ENCODE assay signal across 1 cellular context in the genomic region with DNA sequence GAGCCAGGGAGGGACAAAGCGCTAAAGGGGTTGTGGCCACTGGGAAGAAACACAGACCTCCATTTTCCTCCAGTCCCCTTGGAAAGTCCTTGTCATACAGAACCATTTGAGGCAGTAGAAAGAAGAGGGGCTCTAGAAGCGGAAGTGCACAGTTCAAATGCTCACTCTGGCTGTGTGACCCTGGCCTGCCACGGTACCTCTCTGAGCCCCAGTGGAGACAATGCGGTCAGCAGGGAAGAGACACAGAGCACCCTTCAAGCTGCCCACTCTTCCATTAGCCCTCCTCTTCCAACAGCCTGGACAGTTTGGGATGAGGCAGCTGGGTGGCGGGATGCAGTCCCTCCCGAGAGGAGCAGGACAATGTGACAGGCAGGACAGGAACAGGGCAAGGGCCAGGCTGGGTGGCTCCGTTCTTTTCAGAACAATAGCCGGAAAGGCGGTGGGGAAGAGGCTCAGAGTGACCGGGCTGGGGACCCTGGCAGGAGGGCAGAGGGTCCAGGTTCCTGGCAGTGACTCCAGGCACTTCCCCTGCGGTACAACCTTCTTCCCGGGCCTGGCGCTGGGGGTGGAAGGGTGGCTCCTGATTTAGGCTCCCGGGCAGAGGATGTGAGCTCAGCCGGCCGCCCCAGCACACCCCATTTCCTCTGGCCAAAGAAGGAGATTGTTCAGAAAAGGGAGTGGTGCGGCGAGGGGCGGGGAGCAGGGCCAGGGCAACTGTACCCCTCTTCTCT.
TF ChIP-seq lines count a peak whose summit lies in the region.

No MANE protein-coding gene starts in this region.

TF ChIP-seq in GM23338, 12 proteins besides CTCF, POLR2A, EP300 and RAD21 (continued from another document):
- TF ChIP-seq, protein P1, sequence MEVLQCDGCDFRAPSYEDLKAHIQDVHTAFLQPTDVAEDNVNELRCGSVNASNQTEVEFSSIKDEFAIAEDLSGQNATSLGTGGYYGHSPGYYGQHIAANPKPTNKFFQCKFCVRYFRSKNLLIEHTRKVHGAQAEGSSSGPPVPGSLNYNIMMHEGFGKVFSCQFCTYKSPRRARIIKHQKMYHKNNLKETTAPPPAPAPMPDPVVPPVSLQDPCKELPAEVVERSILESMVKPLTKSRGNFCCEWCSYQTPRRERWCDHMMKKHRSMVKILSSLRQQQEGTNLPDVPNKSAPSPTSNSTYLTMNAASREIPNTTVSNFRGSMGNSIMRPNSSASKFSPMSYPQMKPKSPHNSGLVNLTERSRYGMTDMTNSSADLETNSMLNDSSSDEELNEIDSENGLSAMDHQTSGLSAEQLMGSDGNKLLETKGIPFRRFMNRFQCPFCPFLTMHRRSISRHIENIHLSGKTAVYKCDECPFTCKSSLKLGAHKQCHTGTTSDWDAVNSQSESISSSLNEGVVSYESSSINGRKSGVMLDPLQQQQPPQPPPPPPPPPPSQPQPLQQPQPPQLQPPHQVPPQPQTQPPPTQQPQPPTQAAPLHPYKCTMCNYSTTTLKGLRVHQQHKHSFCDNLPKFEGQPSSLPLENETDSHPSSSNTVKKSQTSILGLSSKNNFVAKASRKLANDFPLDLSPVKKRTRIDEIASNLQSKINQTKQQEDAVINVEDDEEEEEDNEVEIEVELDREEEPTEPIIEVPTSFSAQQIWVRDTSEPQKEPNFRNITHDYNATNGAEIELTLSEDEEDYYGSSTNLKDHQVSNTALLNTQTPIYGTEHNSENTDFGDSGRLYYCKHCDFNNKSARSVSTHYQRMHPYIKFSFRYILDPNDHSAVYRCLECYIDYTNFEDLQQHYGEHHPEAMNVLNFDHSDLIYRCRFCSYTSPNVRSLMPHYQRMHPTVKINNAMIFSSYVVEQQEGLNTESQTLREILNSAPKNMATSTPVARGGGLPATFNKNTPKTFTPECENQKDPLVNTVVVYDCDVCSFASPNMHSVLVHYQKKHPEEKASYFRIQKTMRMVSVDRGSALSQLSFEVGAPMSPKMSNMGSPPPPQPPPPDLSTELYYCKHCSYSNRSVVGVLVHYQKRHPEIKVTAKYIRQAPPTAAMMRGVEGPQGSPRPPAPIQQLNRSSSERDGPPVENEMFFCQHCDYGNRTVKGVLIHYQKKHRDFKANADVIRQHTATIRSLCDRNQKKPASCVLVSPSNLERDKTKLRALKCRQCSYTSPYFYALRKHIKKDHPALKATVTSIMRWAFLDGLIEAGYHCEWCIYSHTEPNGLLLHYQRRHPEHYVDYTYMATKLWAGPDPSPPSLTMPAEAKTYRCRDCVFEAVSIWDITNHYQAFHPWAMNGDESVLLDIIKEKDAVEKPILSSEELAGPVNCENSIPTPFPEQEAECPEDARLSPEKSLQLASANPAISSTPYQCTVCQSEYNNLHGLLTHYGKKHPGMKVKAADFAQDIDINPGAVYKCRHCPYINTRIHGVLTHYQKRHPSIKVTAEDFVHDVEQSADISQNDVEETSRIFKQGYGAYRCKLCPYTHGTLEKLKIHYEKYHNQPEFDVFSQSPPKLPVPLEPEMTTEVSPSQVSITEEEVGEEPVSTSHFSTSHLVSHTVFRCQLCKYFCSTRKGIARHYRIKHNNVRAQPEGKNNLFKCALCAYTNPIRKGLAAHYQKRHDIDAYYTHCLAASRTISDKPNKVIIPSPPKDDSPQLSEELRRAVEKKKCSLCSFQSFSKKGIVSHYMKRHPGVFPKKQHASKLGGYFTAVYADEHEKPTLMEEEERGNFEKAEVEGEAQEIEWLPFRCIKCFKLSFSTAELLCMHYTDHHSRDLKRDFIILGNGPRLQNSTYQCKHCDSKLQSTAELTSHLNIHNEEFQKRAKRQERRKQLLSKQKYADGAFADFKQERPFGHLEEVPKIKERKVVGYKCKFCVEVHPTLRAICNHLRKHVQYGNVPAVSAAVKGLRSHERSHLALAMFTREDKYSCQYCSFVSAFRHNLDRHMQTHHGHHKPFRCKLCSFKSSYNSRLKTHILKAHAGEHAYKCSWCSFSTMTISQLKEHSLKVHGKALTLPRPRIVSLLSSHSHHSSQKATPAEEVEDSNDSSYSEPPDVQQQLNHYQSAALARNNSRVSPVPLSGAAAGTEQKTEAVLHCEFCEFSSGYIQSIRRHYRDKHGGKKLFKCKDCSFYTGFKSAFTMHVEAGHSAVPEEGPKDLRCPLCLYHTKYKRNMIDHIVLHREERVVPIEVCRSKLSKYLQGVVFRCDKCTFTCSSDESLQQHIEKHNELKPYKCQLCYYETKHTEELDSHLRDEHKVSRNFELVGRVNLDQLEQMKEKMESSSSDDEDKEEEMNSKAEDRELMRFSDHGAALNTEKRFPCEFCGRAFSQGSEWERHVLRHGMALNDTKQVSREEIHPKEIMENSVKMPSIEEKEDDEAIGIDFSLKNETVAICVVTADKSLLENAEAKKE (CRISPR knock-in tag; IDR thresholded peaks at IDR 0.05), result no peak
- TF ChIP-seq, protein P2, sequence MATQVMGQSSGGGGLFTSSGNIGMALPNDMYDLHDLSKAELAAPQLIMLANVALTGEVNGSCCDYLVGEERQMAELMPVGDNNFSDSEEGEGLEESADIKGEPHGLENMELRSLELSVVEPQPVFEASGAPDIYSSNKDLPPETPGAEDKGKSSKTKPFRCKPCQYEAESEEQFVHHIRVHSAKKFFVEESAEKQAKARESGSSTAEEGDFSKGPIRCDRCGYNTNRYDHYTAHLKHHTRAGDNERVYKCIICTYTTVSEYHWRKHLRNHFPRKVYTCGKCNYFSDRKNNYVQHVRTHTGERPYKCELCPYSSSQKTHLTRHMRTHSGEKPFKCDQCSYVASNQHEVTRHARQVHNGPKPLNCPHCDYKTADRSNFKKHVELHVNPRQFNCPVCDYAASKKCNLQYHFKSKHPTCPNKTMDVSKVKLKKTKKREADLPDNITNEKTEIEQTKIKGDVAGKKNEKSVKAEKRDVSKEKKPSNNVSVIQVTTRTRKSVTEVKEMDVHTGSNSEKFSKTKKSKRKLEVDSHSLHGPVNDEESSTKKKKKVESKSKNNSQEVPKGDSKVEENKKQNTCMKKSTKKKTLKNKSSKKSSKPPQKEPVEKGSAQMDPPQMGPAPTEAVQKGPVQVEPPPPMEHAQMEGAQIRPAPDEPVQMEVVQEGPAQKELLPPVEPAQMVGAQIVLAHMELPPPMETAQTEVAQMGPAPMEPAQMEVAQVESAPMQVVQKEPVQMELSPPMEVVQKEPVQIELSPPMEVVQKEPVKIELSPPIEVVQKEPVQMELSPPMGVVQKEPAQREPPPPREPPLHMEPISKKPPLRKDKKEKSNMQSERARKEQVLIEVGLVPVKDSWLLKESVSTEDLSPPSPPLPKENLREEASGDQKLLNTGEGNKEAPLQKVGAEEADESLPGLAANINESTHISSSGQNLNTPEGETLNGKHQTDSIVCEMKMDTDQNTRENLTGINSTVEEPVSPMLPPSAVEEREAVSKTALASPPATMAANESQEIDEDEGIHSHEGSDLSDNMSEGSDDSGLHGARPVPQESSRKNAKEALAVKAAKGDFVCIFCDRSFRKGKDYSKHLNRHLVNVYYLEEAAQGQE (IDR thresholded peaks at IDR 0.05; ENCODE audit: unreplicated experiment), result no peak
- TF ChIP-seq STAT1 (IDR thresholded peaks at IDR 0.05; ENCODE audit: unreplicated experiment) (no peak), POLR2AphosphoS5 (IDR thresholded peaks at IDR 0.05; ENCODE audit: low read depth) (no peak), NANOG (IDR thresholded peaks at IDR 0.05; ENCODE audit: borderline replicate concordance) (no peak), ZNF331 (CRISPR knock-in tag; IDR thresholded peaks at IDR 0.05; ENCODE audit: low read depth) (no peak), EZH2 (IDR thresholded peaks at IDR 0.05; ENCODE audit: low read depth, unreplicated experiment) (no peak), ZNF114 (CRISPR knock-in tag; IDR thresholded peaks at IDR 0.05) (no peak), CREB1 (CRISPR knock-in tag; IDR thresholded peaks at IDR 0.05; ENCODE audit: low read depth) (no peak), EZH2phosphoT487 (IDR thresholded peaks at IDR 0.05; ENCODE audit: unreplicated experiment) (no peak)
- TF ChIP-seq, protein P3, sequence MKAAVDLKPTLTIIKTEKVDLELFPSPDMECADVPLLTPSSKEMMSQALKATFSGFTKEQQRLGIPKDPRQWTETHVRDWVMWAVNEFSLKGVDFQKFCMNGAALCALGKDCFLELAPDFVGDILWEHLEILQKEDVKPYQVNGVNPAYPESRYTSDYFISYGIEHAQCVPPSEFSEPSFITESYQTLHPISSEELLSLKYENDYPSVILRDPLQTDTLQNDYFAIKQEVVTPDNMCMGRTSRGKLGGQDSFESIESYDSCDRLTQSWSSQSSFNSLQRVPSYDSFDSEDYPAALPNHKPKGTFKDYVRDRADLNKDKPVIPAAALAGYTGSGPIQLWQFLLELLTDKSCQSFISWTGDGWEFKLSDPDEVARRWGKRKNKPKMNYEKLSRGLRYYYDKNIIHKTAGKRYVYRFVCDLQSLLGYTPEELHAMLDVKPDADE (IDR thresholded peaks at IDR 0.05), result no peak
